Comparison of ENCODE assay signal across 20 cellular contexts in the genomic region with DNA sequence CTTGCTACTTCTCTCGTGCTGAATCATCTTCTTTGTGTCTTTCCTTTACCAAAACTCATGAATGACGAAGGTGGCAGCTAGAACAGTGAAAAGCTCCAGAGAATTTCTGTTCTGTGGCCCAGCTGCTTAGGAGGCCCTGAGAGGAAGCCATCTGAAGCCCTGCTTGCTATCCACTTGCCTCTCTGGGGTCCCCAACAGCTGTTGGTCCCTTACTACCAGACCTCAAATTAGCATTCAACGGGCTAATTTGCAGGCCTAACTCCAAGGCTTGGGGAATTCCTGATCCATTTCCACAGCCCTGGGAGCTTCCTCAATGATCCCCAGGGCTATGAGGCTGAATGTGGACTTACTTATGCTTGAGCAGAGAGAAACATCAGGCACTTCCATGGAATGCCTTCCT.
"Had no signal": no experiment of that assay in that cellular context is flagged by ENCODE, and none has a peak within 500 bp of the region (broad histone marks: within the 10 kb centered on the region; RNA-seq: fewer than 3 reads in every experiment).

No MANE protein-coding gene starts in this region.

- H3K36me3 ChIP-seq: left lung, sigmoid colon, tibial artery had no signal

- H3K4me1 Mint-ChIP-seq: activated CD4-positive, alpha-beta T cell treated with anti-CD3 and anti-CD28 coated beads, Interleukin-2, amount 10 ng/mL, durations not matched to agents 24 days and 14 days; activated naive CD8-positive, alpha-beta T cell treated with anti-CD3 and anti-CD28 coated beads for 36 hours; memory B cell; natural killer cell; stimulated activated effector memory CD8-positive, alpha-beta T cell treated with anti-CD3 and anti-CD28 coated beads, Interleukin-12 subunit alpha, Interleukin-12 subunit beta, amount 100 ng/mL, for 72 hours had no signal

- DNase-seq: activated CD4-positive, alpha-beta T cell treated with anti-CD3 and anti-CD28 coated beads, Interleukin-2, amount 10 ng/mL, durations not matched to agents 24 days and 14 days; activated gamma-delta T cell treated with Interleukin-2 at 50 U/mL for 16 hours; activated naive CD8-positive, alpha-beta T cell treated with anti-CD3 and anti-CD28 coated beads for 36 hours; anterior cingulate cortex; dermis blood vessel endothelial cell; effector memory CD8-positive, alpha-beta T cell; hypothalamus; kidney; left lung; natural killer cell; occipital lobe; psoas muscle; sigmoid colon; stimulated activated CD4-positive, alpha-beta T cell treated with anti-CD3 and anti-CD28 coated beads, Interleukin-1b, Interleukin-23, amount 100 ng/mL, for 48 hours; T-helper 2 cell; tibial artery had no signal

- H3K27ac Mint-ChIP-seq: activated CD4-positive, alpha-beta T cell treated with anti-CD3 and anti-CD28 coated beads, Interleukin-2, amount 10 ng/mL, durations not matched to agents 24 days and 14 days; activated naive CD8-positive, alpha-beta T cell treated with anti-CD3 and anti-CD28 coated beads for 36 hours; effector memory CD8-positive, alpha-beta T cell; memory B cell; natural killer cell; stimulated activated effector memory CD8-positive, alpha-beta T cell treated with anti-CD3 and anti-CD28 coated beads, Interleukin-12 subunit alpha, Interleukin-12 subunit beta, amount 100 ng/mL, for 72 hours had no signal

- ATAC-seq: effector memory CD8-positive, alpha-beta T cell; natural killer cell; psoas muscle; stimulated activated effector memory CD8-positive, alpha-beta T cell treated with anti-CD3 and anti-CD28 coated beads, Interleukin-12 subunit alpha, Interleukin-12 subunit beta, amount 100 ng/mL, for 72 hours had no signal

- H3K4me3 ChIP-seq: left lung, psoas muscle, sigmoid colon, tibial artery had no signal

- H3K4me3 Mint-ChIP-seq: activated CD4-positive, alpha-beta T cell treated with anti-CD3 and anti-CD28 coated beads, Interleukin-2, amount 10 ng/mL, durations not matched to agents 24 days and 14 days; activated naive CD8-positive, alpha-beta T cell treated with anti-CD3 and anti-CD28 coated beads for 36 hours; effector memory CD8-positive, alpha-beta T cell; memory B cell; natural killer cell; stimulated activated effector memory CD8-positive, alpha-beta T cell treated with anti-CD3 and anti-CD28 coated beads, Interleukin-12 subunit alpha, Interleukin-12 subunit beta, amount 100 ng/mL, for 72 hours; WTC11 had no signal

- H3K36me3 Mint-ChIP-seq: activated naive CD8-positive, alpha-beta T cell treated with anti-CD3 and anti-CD28 coated beads for 36 hours; memory B cell; natural killer cell; stimulated activated effector memory CD8-positive, alpha-beta T cell treated with anti-CD3 and anti-CD28 coated beads, Interleukin-12 subunit alpha, Interleukin-12 subunit beta, amount 100 ng/mL, for 72 hours had no signal

- H3K27ac ChIP-seq: epithelial cell of prostate, left lung, psoas muscle had no signal

- H3K9me3 Mint-ChIP-seq: activated CD4-positive, alpha-beta T cell treated with anti-CD3 and anti-CD28 coated beads, Interleukin-2, amount 10 ng/mL, durations not matched to agents 24 days and 14 days; activated naive CD8-positive, alpha-beta T cell treated with anti-CD3 and anti-CD28 coated beads for 36 hours; effector memory CD8-positive, alpha-beta T cell; natural killer cell; stimulated activated effector memory CD8-positive, alpha-beta T cell treated with anti-CD3 and anti-CD28 coated beads, Interleukin-12 subunit alpha, Interleukin-12 subunit beta, amount 100 ng/mL, for 72 hours had no signal

- H3K9me3 ChIP-seq: left lung, psoas muscle, sigmoid colon, tibial artery had no signal

- H3K27me3 ChIP-seq: left lung, sigmoid colon, tibial artery had no signal

- H3K4me1 ChIP-seq: left lung, psoas muscle had no signal
